In the genomic region with DNA sequence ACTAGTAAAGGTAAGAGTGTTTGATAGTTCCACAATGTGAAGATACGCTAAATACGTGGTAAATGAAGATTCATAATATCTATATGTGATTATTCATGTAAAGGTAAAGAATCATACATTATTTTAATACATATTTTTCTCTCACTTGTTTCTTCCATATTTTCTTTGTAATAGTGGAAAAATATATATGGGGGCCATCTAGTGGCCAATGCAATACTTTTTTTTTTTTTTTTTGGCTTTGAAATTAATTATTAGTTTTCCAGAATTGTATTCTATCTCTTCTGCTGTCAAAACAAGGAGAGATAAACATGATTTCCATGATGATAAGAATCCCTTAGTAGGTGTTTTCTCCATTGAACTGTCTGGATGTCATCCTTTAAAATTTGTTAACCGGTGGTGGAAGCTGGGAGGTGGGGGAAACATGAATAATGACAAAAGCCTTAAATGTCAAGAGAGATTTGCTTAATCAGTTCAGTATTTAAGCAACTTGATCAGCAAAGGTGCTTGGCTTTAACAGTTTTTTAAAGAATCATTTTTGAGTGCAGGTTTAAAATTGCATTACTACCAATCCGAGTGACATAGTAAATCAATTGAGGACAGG, we compare ENCODE assay signal across 17 cellular contexts.
DNase-seq lines count a peak whose midpoint lies in the region; FAIRE-seq and TF ChIP-seq lines count a peak whose summit lies in the region.
"Had no signal": no experiment of that assay in that cellular context is flagged by ENCODE, and none has a peak within 500 bp of the region (broad histone marks: within the 10 kb centered on the region; RNA-seq: fewer than 3 reads in every experiment).

No MANE protein-coding gene starts in this region.

- no peaks in the 10 kb centered on the region for H4K20me1 ChIP-seq in Karpas-422 (ENCODE audit: insufficient read depth, low read depth, low read length)
- H4K20me1 ChIP-seq in astrocyte (ENCODE audit: insufficient read depth, low read length): no peaks in the 10 kb centered on the region

- no peak overlapping the region for H3K4me3 ChIP-seq in Karpas-422 (ENCODE audit: low read length)
- no peak overlapping the region for H3K4me3 ChIP-seq in astrocyte (ENCODE audit: insufficient read depth, low read depth, low read length)
- H3K4me3 ChIP-seq: coronary artery had no signal

- no peaks in the 10 kb centered on the region for H3K9me3 Mint-ChIP-seq in astrocyte (ENCODE audit: unreplicated experiment)
- H3K9me3 Mint-ChIP-seq in nephron: no peaks in the 10 kb centered on the region

- no peaks in the 10 kb centered on the region for H3K4me1 ChIP-seq in Karpas-422 (ENCODE audit: low read length)
- no peaks in the 10 kb centered on the region for H3K4me1 ChIP-seq in astrocyte (ENCODE audit: insufficient read depth, low read length)

- H3K9me2 ChIP-seq in Karpas-422 (replicated peaks; ENCODE audit: insufficient read depth, low read length): no peaks in the 10 kb centered on the region

- H3K27me3 ChIP-seq in Karpas-422 (ENCODE audit: low read length) (no peaks in the 10 kb centered on the region), astrocyte (ENCODE audit: insufficient read depth, low read length) (no peaks in the 10 kb centered on the region)

- H3K9ac ChIP-seq in Karpas-422 (ENCODE audit: low read length) (no peak overlapping the region), astrocyte (ENCODE audit: low read length) (no peak overlapping the region)

- H3K4me3 Mint-ChIP-seq in astrocyte (ENCODE audit: unreplicated experiment) (no peak overlapping the region), nephron (no peak overlapping the region)

- H3K27ac ChIP-seq in Karpas-422 (ENCODE audit: low read length) (no peak overlapping the region), astrocyte (ENCODE audit: low read depth, low read length) (no peak overlapping the region)
- H3K27ac ChIP-seq: coronary artery had no signal

- no peaks in the 10 kb centered on the region for H3K4me1 Mint-ChIP-seq in astrocyte (ENCODE audit: low read depth, unreplicated experiment)
- peaks cover 5% of the 10 kb centered on the region for H3K4me1 Mint-ChIP-seq in nephron

- no peak overlapping the region for H3K4me2 ChIP-seq in Karpas-422 (ENCODE audit: low read depth, low read length, poor library complexity, severe bottlenecking)
- H3K4me2 ChIP-seq in astrocyte (ENCODE audit: low read length): no peak overlapping the region

- FAIRE-seq in D721Med (lab: Jason Lieb, UNC) (no peak), astrocyte (lab: Jason Lieb, UNC) (peak; percentile 76)
- FAIRE-seq: GM18507, HTR-8/SVneo, urothelium cell line had no signal

- TF ChIP-seq CTCF in D721Med (IDR thresholded peaks at IDR 0.05; ENCODE audit: insufficient read depth, missing control alignments) (peak; percentile 33), astrocyte (IDR thresholded peaks at IDR 0.05; ENCODE audit: insufficient read depth, low read depth, low read length) (no peak), nephron (IDR thresholded peaks at IDR 0.05; ENCODE audit: unreplicated experiment in 3 of 3) (peak; percentile 44 to 73 (median 49))

- no peaks in the 10 kb centered on the region for H3K27me3 Mint-ChIP-seq in astrocyte (ENCODE audit: low read depth, unreplicated experiment)
- no peaks in the 10 kb centered on the region for H3K27me3 Mint-ChIP-seq in nephron (ENCODE audit: low read depth)

- DNase-seq in D721Med (ENCODE audit: insufficient read length, low spot score): no peak
- peak; percentile 45 for DNase-seq in Karpas-422
- no peak for DNase-seq in astrocyte (ENCODE audit: low read depth)
- no peak for DNase-seq in SHP77 treated with DMSO at 0.1 percent for 48 hours (lab: John Stamatoyannopoulos, UW)
- DNase-seq in RPMI8226: no peak
- no peak for DNase-seq in NCI-H69 (lab: John Stamatoyannopoulos, UW)
- DNase-seq in NCI-H524 (lab: John Stamatoyannopoulos, UW): no peak
- DNase-seq: activated CD4-positive, alpha-beta T cell treated with anti-CD3 and anti-CD28 coated beads for 4 hours; activated effector memory CD4-positive, alpha-beta T cell treated with anti-CD3 and anti-CD28 coated beads, Interleukin-2, amount 50 U/mL, for 16 hours; DMS153; midbrain; NCI-H2081 treated with DMSO at 0.1 percent for 48 hours had no signal

- H3K27ac Mint-ChIP-seq in astrocyte (ENCODE audit: unreplicated experiment) (no peak overlapping the region), nephron (no peak overlapping the region)

- H3K79me2 ChIP-seq in Karpas-422 (ENCODE audit: low read length): no peaks in the 10 kb centered on the region
- H3K79me2 ChIP-seq in astrocyte (ENCODE audit: insufficient read depth, low read length): no peaks in the 10 kb centered on the region

- H3K36me3 ChIP-seq in Karpas-422 (ENCODE audit: insufficient read depth, low read length) (no peaks in the 10 kb centered on the region), astrocyte (ENCODE audit: insufficient read depth, low read length) (no peaks in the 10 kb centered on the region)

- H3K9me3 ChIP-seq in Karpas-422 (ENCODE audit: low read length) (no peaks in the 10 kb centered on the region), astrocyte (ENCODE audit: insufficient read depth, low read depth, low read length) (no peaks in the 10 kb centered on the region)

- H3K36me3 Mint-ChIP-seq in astrocyte (ENCODE audit: low read depth, unreplicated experiment): no peaks in the 10 kb centered on the region
- H3K36me3 Mint-ChIP-seq in nephron (ENCODE audit: low read depth): no peaks in the 10 kb centered on the region

- H2AFZ ChIP-seq in Karpas-422 (ENCODE audit: low read length): no peak overlapping the region
- no peak overlapping the region for H2AFZ ChIP-seq in astrocyte (ENCODE audit: low read depth, low read length)
